Comparison of ENCODE assay signal across 1 cellular context in genomic region chr19:40200352-40201099, GRCh38.
TF ChIP-seq lines count a peak whose summit lies in the region.

No MANE protein-coding gene starts in this region.

TF ChIP-seq in HEK293, 187 proteins besides CTCF, POLR2A, EP300 and RAD21 (continued from another document):
- TF ChIP-seq SP7 (tag by site-specific recombination; IDR thresholded peaks at IDR 0.05) (peak; percentile 69), ZNF394 (tag by site-specific recombination; IDR thresholded peaks at IDR 0.05; ENCODE audit: borderline replicate concordance) (0 out of 2 replicates have a peak, but pooled peaks have one; percentile 24), SCRT1 (tag by site-specific recombination; IDR thresholded peaks at IDR 0.05; ENCODE audit: borderline replicate concordance) (no peak), ZNF184 (tag by site-specific recombination; IDR thresholded peaks at IDR 0.05) (no peak), ZNF473 (tag by site-specific recombination; IDR thresholded peaks at IDR 0.05) (no peak), ZNF548 (tag by site-specific recombination; IDR thresholded peaks at IDR 0.05) (no peak), HIC1 (tag by site-specific recombination; IDR thresholded peaks at IDR 0.05) (peak; percentile 52; the same call in 1 of the 2 replicates)
- TF ChIP-seq, protein P1, sequence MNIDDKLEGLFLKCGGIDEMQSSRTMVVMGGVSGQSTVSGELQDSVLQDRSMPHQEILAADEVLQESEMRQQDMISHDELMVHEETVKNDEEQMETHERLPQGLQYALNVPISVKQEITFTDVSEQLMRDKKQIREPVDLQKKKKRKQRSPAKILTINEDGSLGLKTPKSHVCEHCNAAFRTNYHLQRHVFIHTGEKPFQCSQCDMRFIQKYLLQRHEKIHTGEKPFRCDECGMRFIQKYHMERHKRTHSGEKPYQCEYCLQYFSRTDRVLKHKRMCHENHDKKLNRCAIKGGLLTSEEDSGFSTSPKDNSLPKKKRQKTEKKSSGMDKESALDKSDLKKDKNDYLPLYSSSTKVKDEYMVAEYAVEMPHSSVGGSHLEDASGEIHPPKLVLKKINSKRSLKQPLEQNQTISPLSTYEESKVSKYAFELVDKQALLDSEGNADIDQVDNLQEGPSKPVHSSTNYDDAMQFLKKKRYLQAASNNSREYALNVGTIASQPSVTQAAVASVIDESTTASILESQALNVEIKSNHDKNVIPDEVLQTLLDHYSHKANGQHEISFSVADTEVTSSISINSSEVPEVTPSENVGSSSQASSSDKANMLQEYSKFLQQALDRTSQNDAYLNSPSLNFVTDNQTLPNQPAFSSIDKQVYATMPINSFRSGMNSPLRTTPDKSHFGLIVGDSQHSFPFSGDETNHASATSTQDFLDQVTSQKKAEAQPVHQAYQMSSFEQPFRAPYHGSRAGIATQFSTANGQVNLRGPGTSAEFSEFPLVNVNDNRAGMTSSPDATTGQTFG (tag by site-specific recombination; IDR thresholded peaks at IDR 0.05; ENCODE audit: borderline replicate concordance) = no peak
- TF ChIP-seq, protein P2, sequence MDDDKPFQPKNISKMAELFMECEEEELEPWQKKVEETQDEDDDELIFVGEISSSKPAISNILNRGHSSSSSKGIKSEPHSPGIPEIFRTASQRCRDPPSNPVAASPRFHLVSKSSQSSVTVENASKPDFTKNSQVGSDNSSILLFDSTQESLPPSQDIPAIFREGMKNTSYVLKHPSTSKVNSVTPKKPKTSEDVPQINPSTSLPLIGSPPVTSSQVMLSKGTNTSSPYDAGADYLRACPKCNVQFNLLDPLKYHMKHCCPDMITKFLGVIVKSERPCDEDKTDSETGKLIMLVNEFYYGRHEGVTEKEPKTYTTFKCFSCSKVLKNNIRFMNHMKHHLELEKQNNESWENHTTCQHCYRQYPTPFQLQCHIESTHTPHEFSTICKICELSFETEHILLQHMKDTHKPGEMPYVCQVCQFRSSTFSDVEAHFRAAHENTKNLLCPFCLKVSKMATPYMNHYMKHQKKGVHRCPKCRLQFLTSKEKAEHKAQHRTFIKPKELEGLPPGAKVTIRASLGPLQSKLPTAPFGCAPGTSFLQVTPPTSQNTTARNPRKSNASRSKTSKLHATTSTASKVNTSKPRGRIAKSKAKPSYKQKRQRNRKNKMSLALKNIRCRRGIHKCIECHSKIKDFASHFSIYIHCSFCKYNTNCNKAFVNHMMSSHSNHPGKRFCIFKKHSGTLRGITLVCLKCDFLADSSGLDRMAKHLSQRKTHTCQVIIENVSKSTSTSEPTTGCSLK (tag by site-specific recombination; IDR thresholded peaks at IDR 0.05) = no peak
